In the genomic region with DNA sequence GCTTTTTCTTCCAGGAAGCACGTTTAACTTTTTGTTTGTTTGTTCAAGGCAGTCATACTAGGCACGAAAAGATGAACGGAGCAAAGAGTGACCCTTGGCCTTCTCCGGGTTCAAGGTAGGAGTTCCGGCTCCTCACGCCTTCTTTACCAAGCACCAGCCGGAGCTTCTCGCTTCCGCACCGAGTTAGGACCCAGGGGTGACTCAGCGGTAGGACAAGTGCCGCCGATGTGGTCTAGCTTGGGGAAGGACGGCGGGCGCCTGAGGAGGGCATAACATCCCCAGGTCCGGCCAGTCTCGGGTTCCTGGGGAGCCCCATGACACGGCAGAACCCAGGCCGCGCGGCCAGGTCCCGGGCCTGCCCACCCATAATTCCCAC, we compare ENCODE assay signal across 8 cellular contexts. TPM values are rescaled to one million over a fixed set of nuclear protein-coding genes. Genes with fewer than 3 reads are reported as not detected.
DNase-seq lines count a peak whose midpoint lies in the region; ATAC-seq and TF ChIP-seq lines count a peak whose summit lies in the region.

No MANE protein-coding gene starts in this region.

- peak overlapping the region; percentile 89 for H3K9ac ChIP-seq in iPS-18a (ENCODE audit: low read length)

- peak; percentile 28 for ATAC-seq in GM19023 (IDR thresholded peaks at IDR 0.05; ENCODE audit: unreplicated experiment)
- peak; percentile 27 for ATAC-seq in HG03280 (IDR thresholded peaks at IDR 0.05; ENCODE audit: unreplicated experiment)

- no peak for TF ChIP-seq CTCF in AG09309 (IDR thresholded peaks at IDR 0.05; ENCODE audit: control insufficient read depth, insufficient read depth, low read depth, low read length, missing control alignments)

- H3K9me3 ChIP-seq in SJCRH30 (replicated peaks) (no peaks in the 10 kb centered on the region), iPS-18a (ENCODE audit: control insufficient read depth, low read depth, low read length) (no peaks in the 10 kb centered on the region)

- H3K4me3 ChIP-seq in AG09309 (ENCODE audit: control insufficient read depth, low read depth, low read length) = peak overlapping the region; percentile 99
- peak overlapping the region; percentile 84 for H3K4me3 ChIP-seq in SJCRH30
- H3K4me3 ChIP-seq in iPS-18a (ENCODE audit: low read length) = peak overlapping the region; percentile 96

- H3K4me1 ChIP-seq in SJCRH30 (peaks cover 3% of the 10 kb centered on the region; the same call in 1 of the 2 replicates), iPS-18a (ENCODE audit: control insufficient read depth, low read depth, low read length) (peaks cover 6% of the 10 kb centered on the region)

- no peaks in the 10 kb centered on the region for H3K27me3 ChIP-seq in SJCRH30
- no peaks in the 10 kb centered on the region for H3K27me3 ChIP-seq in iPS-18a (ENCODE audit: control insufficient read depth, insufficient read depth, low read length)

- H3K36me3 ChIP-seq in SJCRH30 (peaks cover 14% of the 10 kb centered on the region), iPS-18a (ENCODE audit: control insufficient read depth, low read depth, low read length) (peaks cover 11% of the 10 kb centered on the region)

- H3K27ac ChIP-seq in SJCRH30 (peak overlapping the region; percentile 70), iPS-18a (ENCODE audit: low read length) (peak overlapping the region; percentile 63)

- DNase-seq in AG09309 (ENCODE audit: low read depth) = no peak
- peak; percentile 74 to 76 for DNase-seq in SJCRH30
- DNase-seq in amniotic epithelial cell (ENCODE audit: low read depth) = peak; percentile 43
- peak; percentile 73 for DNase-seq in stimulated activated CD4-positive, alpha-beta T cell treated with anti-CD3 and anti-CD28 coated beads, Interleukin-15, amount 100 ng/mL, for 24 hours
- no peak for DNase-seq in NCI-H1436 (lab: John Stamatoyannopoulos, UW)

RNA-seq across cellular contexts. Expression of a gene that starts 0.4 kb away (rescaled TPM):
- 81.9 and 82.3 TPM in 2 replicates for total RNA-seq in SJCRH30 (2014; rRNA removed; shearing (Covaris generic))

RNA-seq across cellular contexts. Expression of a gene that starts 28.2 kb away (rescaled TPM):
- total RNA-seq in SJCRH30 (2014; rRNA removed; shearing (Covaris generic)) = 36.9 and 41.1 TPM in 2 replicates

RNA-seq across cellular contexts. Expression of a gene that starts 40.5 kb away (rescaled TPM):
- 0.65 and 0.86 TPM in 2 replicates for total RNA-seq in SJCRH30 (2014; rRNA removed; shearing (Covaris generic))

RNA-seq across cellular contexts. Expression of a gene that starts 57.8 kb away (rescaled TPM):
- total RNA-seq in SJCRH30 (2014; rRNA removed; shearing (Covaris generic)) = 7.0 and 9.1 TPM in 2 replicates

Comparison
In these comparisons a context has a peak if more than half of its experiments do, and no peak if none do; other contexts are left out.
1. DNase-seq: peak in SJCRH30 (2 of 2), amniotic epithelial cell (single experiment) and stimulated activated CD4-positive, alpha-beta T cell treated with anti-CD3 and anti-CD28 coated beads, Interleukin-15, amount 100 ng/mL, for 24 hours (single experiment); none in AG09309 (single experiment) and NCI-H1436 (single experiment).
2. Peak in every context shown above with its lines, with median percentiles within 50 percentile points of each other: H3K4me3 ChIP-seq.